In genomic region chr6:255418-256090, GRCh38 we compare ENCODE assay signal across 18 cellular contexts.
"Had no signal": no experiment of that assay in that cellular context is flagged by ENCODE, and none has a peak within 500 bp of the region (broad histone marks: within the 10 kb centered on the region; RNA-seq: fewer than 3 reads in every experiment).

No MANE protein-coding gene starts in this region.

- H3K9me3 Mint-ChIP-seq: stimulated activated naive B cell treated with anti-CD40 and anti-IgM and Interleukin-4, amounts not matched to agents 10 μg/mL and 1 μg/mL and 100 μg/mL, for 72 hours had no signal

- H3K4me1 ChIP-seq: body of pancreas, colonic mucosa, parathyroid adenoma, tibial artery had no signal

- H3K9me3 ChIP-seq: body of pancreas, colonic mucosa, esophagus squamous epithelium, neutrophil, tibial artery, vagina had no signal

- H3K36me3 Mint-ChIP-seq: activated naive CD8-positive, alpha-beta T cell; naive B cell; stimulated activated naive B cell treated with anti-CD40 and anti-IgM and Interleukin-4, amounts not matched to agents 10 μg/mL and 1 μg/mL and 100 μg/mL, for 72 hours had no signal

- ATAC-seq: body of pancreas; left lobe of liver; stimulated activated naive B cell treated with anti-CD40 and anti-IgM and Interleukin-4, amounts not matched to agents 10 μg/mL and 1 μg/mL and 100 μg/mL, for 72 hours had no signal

- H3K27ac ChIP-seq: body of pancreas, colonic mucosa, esophagus squamous epithelium, hepatocyte, neutrophil, parathyroid adenoma, tibial artery, vagina had no signal

- H3K27me3 Mint-ChIP-seq: activated naive CD8-positive, alpha-beta T cell; naive B cell; stimulated activated naive B cell treated with anti-CD40 and anti-IgM and Interleukin-4, amounts not matched to agents 10 μg/mL and 1 μg/mL and 100 μg/mL, for 72 hours had no signal

- H3K27ac Mint-ChIP-seq: activated naive CD8-positive, alpha-beta T cell; stimulated activated naive B cell treated with anti-CD40 and anti-IgM and Interleukin-4, amounts not matched to agents 10 μg/mL and 1 μg/mL and 100 μg/mL, for 72 hours had no signal

- H3K36me3 ChIP-seq: colonic mucosa, esophagus squamous epithelium, neutrophil, tibial artery, vagina had no signal

- H3K4me3 ChIP-seq: body of pancreas, colonic mucosa, esophagus squamous epithelium, hepatocyte, tibial artery, vagina had no signal

- H3K4me3 Mint-ChIP-seq: activated naive CD8-positive, alpha-beta T cell; stimulated activated naive B cell treated with anti-CD40 and anti-IgM and Interleukin-4, amounts not matched to agents 10 μg/mL and 1 μg/mL and 100 μg/mL, for 72 hours had no signal

- H3K27me3 ChIP-seq: body of pancreas, colonic mucosa, esophagus squamous epithelium, neutrophil, vagina had no signal

- DNase-seq: activated CD4-positive, alpha-beta T cell treated with anti-CD3 and anti-CD28 coated beads, Interleukin-2, amount 50 U/mL, for 48 hours; amygdala; body of pancreas; caudate nucleus; colonic mucosa; effector CD4-positive, alpha-beta T cell; esophagus squamous epithelium; mammary epithelial cell; naive B cell; stimulated activated CD4-positive, alpha-beta T cell treated with anti-CD3 and anti-CD28 coated beads, Interleukin-2, amount 100 ng/mL, for 48 hours; stimulated activated naive B cell treated with anti-CD40 and anti-IgM and Interleukin-4, amounts not matched to agents 10 μg/mL and 1 μg/mL and 100 μg/mL, for 72 hours; tibial artery had no signal
